ENCODE assay signal across 19 cellular contexts in genomic region chr7:130843703-130844102, GRCh38.
DNase-seq lines count a peak whose midpoint lies in the region; ATAC-seq, FAIRE-seq and TF ChIP-seq lines count a peak whose summit lies in the region.
"Had no signal": no experiment of that assay in that cellular context is flagged by ENCODE, and none has a peak within 500 bp of the region (broad histone marks: within the 10 kb centered on the region; RNA-seq: fewer than 3 reads in every experiment).

No MANE protein-coding gene starts in this region.

- intact Hi-C loops in HCT116 (cut with micrococcal nuclease) = loop anchor here (2.0 kb wide), 1 partner anchor 51 kb away; no protein-coding TSS in a partner anchor
- intact Hi-C loops in IMR-90 (cut with micrococcal nuclease) = no loop called here
- intact Hi-C loops in MCF 10A (cut with micrococcal nuclease) = no loop called here

- dilution Hi-C loops in IMR-90 (cut with HindIII; ENCODE audit: low sequenced_read_pairs, unreplicated experiment) = no loop called here

- H3K27ac Mint-ChIP-seq in stimulated activated effector memory CD8-positive, alpha-beta T cell treated with anti-CD3 and anti-CD28 coated beads, Interleukin-12 subunit alpha, Interleukin-12 subunit beta, amount 100 ng/mL, for 72 hours = peak overlapping the region; percentile 65
- no peak overlapping the region for H3K27ac Mint-ChIP-seq in MCF 10A (ENCODE audit: low read depth, unreplicated experiment)
- H3K27ac Mint-ChIP-seq: CD14-positive monocyte; CD8-positive, alpha-beta T cell; IgD-negative memory B cell had no signal

- H2BK5ac ChIP-seq in IMR-90 (ENCODE audit: low read depth, low read length, poor library complexity, severe bottlenecking) (peak overlapping the region; percentile 41), H1 (ENCODE audit: low read depth, low read length) (0 out of 2 replicates have a peak overlapping the region, but pooled peaks have one; percentile 22)

- no peak for DNase-seq in HCT116 (ENCODE audit: low read depth, low spot score)
- no peak for DNase-seq in IMR-90
- DNase-seq in H1 (ENCODE audit: low read depth in 1 of 2, low spot score in 2 of 2) = no peak
- no peak for DNase-seq in stimulated activated effector memory CD8-positive, alpha-beta T cell treated with anti-CD3 and anti-CD28 coated beads, Interleukin-12 subunit alpha, Interleukin-12 subunit beta, amount 100 ng/mL, for 72 hours (ENCODE audit: low spot score in 2 of 2)
- no peak for DNase-seq in MCF 10A (ENCODE audit: unreplicated experiment)
- DNase-seq: CD8-positive, alpha-beta T cell; COR-L47; DMS153; DMS79 treated with DMSO at 0.1 percent for 48 hours; EL had no signal

- H2AK5ac ChIP-seq in IMR-90 (ENCODE audit: low read depth, low read length) (peak overlapping the region; percentile 98), H1 (ENCODE audit: low read depth, low read length) (no peak overlapping the region)

- peak overlapping the region; percentile 93 for H2BK20ac ChIP-seq in IMR-90 (ENCODE audit: low read depth, low read length)
- no peak overlapping the region for H2BK20ac ChIP-seq in H1 (ENCODE audit: low read length)

- H4K8ac ChIP-seq in IMR-90 (ENCODE audit: low read depth in 2 of 2, low read length in 2 of 2) = peak overlapping the region; percentile 41 to 77; a peak in 3 of 4 replicates
- H4K8ac ChIP-seq in H1 (ENCODE audit: extremely low read depth, insufficient read depth, low read length) = peak overlapping the region; percentile 60; the same call in 1 of the 2 replicates

- no peak overlapping the region for H3K4me3 Mint-ChIP-seq in stimulated activated effector memory CD8-positive, alpha-beta T cell treated with anti-CD3 and anti-CD28 coated beads, Interleukin-12 subunit alpha, Interleukin-12 subunit beta, amount 100 ng/mL, for 72 hours
- no peak overlapping the region for H3K4me3 Mint-ChIP-seq in MCF 10A (ENCODE audit: unreplicated experiment)
- H3K4me3 Mint-ChIP-seq: CD14-positive monocyte; CD8-positive, alpha-beta T cell had no signal

- H3K36me3 ChIP-seq in HCT116 (ENCODE audit: control insufficient read depth in 1 of 2, insufficient read depth in 2 of 2, low read length in 2 of 2) (no peaks in the 10 kb centered on the region; a peak in 1 of 4 replicates), IMR-90 (ENCODE audit: control insufficient read depth, insufficient read depth, low read length) (no peaks in the 10 kb centered on the region), H1 (ENCODE audit: control insufficient read depth in 2 of 4, insufficient read depth in 4 of 4, low read length in 3 of 4) (no peaks in the 10 kb centered on the region)

- H3K4ac ChIP-seq in IMR-90 (ENCODE audit: low read depth, low read length) = peak overlapping the region; percentile 86
- no peak overlapping the region for H3K4ac ChIP-seq in H1 (replicated peaks; ENCODE audit: insufficient read length, low read depth, low read length)

- H2BK120ac ChIP-seq in IMR-90 (ENCODE audit: low read depth, low read length) (peak overlapping the region; percentile 92), H1 (replicated peaks; ENCODE audit: low read depth, low read length) (no peak overlapping the region)

- peak overlapping the region; percentile 26 for H2AK9ac ChIP-seq in IMR-90 (replicated peaks; ENCODE audit: low read depth, low read length, poor library complexity)

- H3K9ac ChIP-seq in HCT116 (ENCODE audit: low read length) (no peak overlapping the region), IMR-90 (ENCODE audit: low read depth, low read length) (no peak overlapping the region), H1 (replicated peaks in 1 of 4; ENCODE audit: extremely low read depth in 1 of 4, low read depth in 3 of 4, low read length in 3 of 4) (no peak overlapping the region)

- TF ChIP-seq POLR2A in HCT116 (IDR thresholded peaks at IDR 0.05; ENCODE audit: borderline replicate concordance, extremely low read depth, insufficient read depth, insufficient read length) (no peak), IMR-90 (IDR thresholded peaks at IDR 0.05; ENCODE audit: low read depth, low read length) (no peak), H1 (IDR thresholded peaks at IDR 0.05; ENCODE audit: control extremely low read depth in 1 of 2, low read depth in 2 of 2, low read length in 2 of 2) (no peak)

- H3K18ac ChIP-seq in IMR-90 (ENCODE audit: low read depth, low read length) (peak overlapping the region; percentile 27; the same call in 1 of the 2 replicates), H1 (ENCODE audit: extremely low read depth, low read length) (no peak overlapping the region)

- H3K4me2 ChIP-seq in HCT116 (ENCODE audit: low read length) (no peak overlapping the region), IMR-90 (ENCODE audit: low read depth, low read length) (no peak overlapping the region), H1 (ENCODE audit: insufficient read depth in 1 of 2, low read depth in 2 of 2, low read length in 2 of 2) (no peak overlapping the region)
- H3K4me2 ChIP-seq: A549 had no signal

- no peak for FAIRE-seq in H1 (lab: Jason Lieb, UNC)
- FAIRE-seq: A549, D721Med, G401.6, GM12892, GM19239, H54 had no signal

- in situ Hi-C loops in IMR-90 (cut with MboI; ENCODE audit: low sequenced_read_pairs) = no loop called here

- no peak overlapping the region for H2BK12ac ChIP-seq in H1 (ENCODE audit: low read depth, low read length)

- H3K4me3 ChIP-seq in HCT116 (replicated peaks in 1 of 2; ENCODE audit: low read depth in 1 of 2, low read length in 2 of 2) (no peak overlapping the region), IMR-90 (ENCODE audit: insufficient read depth, low read depth, low read length) (no peak overlapping the region), H1 (ENCODE audit: extremely low read depth in 1 of 4, insufficient read depth in 2 of 4, low read depth in 3 of 4, low read length in 4 of 4) (no peak overlapping the region)
- H3K4me3 ChIP-seq: A549 had no signal

- peak overlapping the region; percentile 43; the same call in 1 of the 2 replicates for H3K14ac ChIP-seq in IMR-90 (replicated peaks; ENCODE audit: low read depth, low read length)
- no peak overlapping the region for H3K14ac ChIP-seq in H1 (ENCODE audit: insufficient read length)

- CTCF ChIA-PET in HCT116 (lab: Charles Lee) (no interaction called here), IMR-90 (lab: Yijun Ruan, JAX) (no interaction called here), H1 (lab: Charles Lee; ENCODE audit: partially characterized antibody) (interaction anchor here (0.6 kb wide), 1 partner anchor 60 kb away, joined by 3 read pairs; no protein-coding TSS in a partner anchor), MCF 10A (lab: Yijun Ruan, JAX) (interaction anchor here (1.2 kb wide), 1 partner anchor 9 kb away, joined by 4 read pairs; no protein-coding TSS in a partner anchor)

- H3K9me3 Mint-ChIP-seq in stimulated activated effector memory CD8-positive, alpha-beta T cell treated with anti-CD3 and anti-CD28 coated beads, Interleukin-12 subunit alpha, Interleukin-12 subunit beta, amount 100 ng/mL, for 72 hours = no peaks in the 10 kb centered on the region
- no peaks in the 10 kb centered on the region for H3K9me3 Mint-ChIP-seq in MCF 10A (ENCODE audit: unreplicated experiment)
- H3K9me3 Mint-ChIP-seq: CD14-positive monocyte; CD8-positive, alpha-beta T cell had no signal

- RAD21 ChIA-PET in HCT116 (lab: Charles Lee; ENCODE audit: low non-redundant PET in 1 of 2, low total read pairs in 2 of 2, uncharacterized antibody in 2 of 2, unreplicated experiment in 2 of 2) = no interaction called here

- H2BK15ac ChIP-seq in IMR-90 (ENCODE audit: low read depth, low read length) = peak overlapping the region; percentile 98; the same call in 2 of the 3 replicates
- H2BK15ac ChIP-seq in H1 (ENCODE audit: low read length) = no peak overlapping the region

- no peaks in the 10 kb centered on the region for H3K23me2 ChIP-seq in H1 (ENCODE audit: low read depth, low read length)

- H3K4me1 Mint-ChIP-seq in stimulated activated effector memory CD8-positive, alpha-beta T cell treated with anti-CD3 and anti-CD28 coated beads, Interleukin-12 subunit alpha, Interleukin-12 subunit beta, amount 100 ng/mL, for 72 hours = peaks cover 21% of the 10 kb centered on the region
- H3K4me1 Mint-ChIP-seq in MCF 10A (ENCODE audit: insufficient read depth, unreplicated experiment) = peaks cover 44% of the 10 kb centered on the region

- peaks cover 54 to 96% of the 10 kb centered on the region in 2 experiments for H3K4me1 ChIP-seq in HCT116 (ENCODE audit: control insufficient read depth in 1 of 2, insufficient read depth in 2 of 2, low read length in 2 of 2)
- H3K4me1 ChIP-seq in IMR-90 (ENCODE audit: control insufficient read depth, insufficient read depth, low read length) = peaks cover 8% of the 10 kb centered on the region
- no peaks in the 10 kb centered on the region; a peak in 1 of 7 replicates for H3K4me1 ChIP-seq in H1 (replicated peaks in 1 of 4; ENCODE audit: control insufficient read depth in 3 of 4, insufficient read depth in 4 of 4, low read length in 3 of 4)

- H3K79me1 ChIP-seq in IMR-90 (ENCODE audit: low read depth in 1 of 2, low read length in 2 of 2) = peaks cover 3 to 45% of the 10 kb centered on the region in 2 experiments
- H3K79me1 ChIP-seq in H1 (ENCODE audit: low read depth, low read length) = no peaks in the 10 kb centered on the region

- 86% methylated on average over 1 of the region's 11 CpGs; no CpG with 5 or more reads in 1 of the 2 experiments for WGBS in IMR-90 (ENCODE audit: extremely low coverage in 2 of 2, insufficient read length in 1 of 2), 2 experiments
- 91% methylated on average over 11 of the region's 11 CpGs; no CpG with 5 or more reads in 1 of the 2 experiments for WGBS in H1 (ENCODE audit: extremely low coverage in 1 of 2, insufficient coverage in 1 of 2, insufficient read length in 1 of 2, insufficient replicate concordance in 2 of 2, low coverage in 1 of 2, low lambda C conversion rate in 2 of 2, missing lambda C conversion rate in 1 of 2), 2 experiments

- H3K9me2 ChIP-seq in HCT116 (ENCODE audit: insufficient read depth) = no peaks in the 10 kb centered on the region

- H3K9me3 ChIP-seq in HCT116 (ENCODE audit: control insufficient read depth in 1 of 2, insufficient read depth in 1 of 2, low read depth in 1 of 2, low read length in 2 of 2) (no peaks in the 10 kb centered on the region), IMR-90 (ENCODE audit: control insufficient read depth, insufficient read depth, low read length) (no peaks in the 10 kb centered on the region), H1 (ENCODE audit: insufficient read depth in 2 of 2, low read depth in 1 of 2, low read length in 1 of 2) (no peaks in the 10 kb centered on the region)
- H3K9me3 ChIP-seq: A549 had no signal

- H3K27ac ChIP-seq in HCT116 (ENCODE audit: low read depth, low read length) (peak overlapping the region; percentile 94), IMR-90 (ENCODE audit: insufficient read depth, low read length) (no peak overlapping the region), H1 (ENCODE audit: low read depth, low read length) (no peak overlapping the region)

- peaks cover 17% of the 10 kb centered on the region for H3K9me1 ChIP-seq in IMR-90 (ENCODE audit: insufficient read depth, low read length)

- TF ChIP-seq CTCF in HCT116 (IDR thresholded peaks at IDR 0.05 in 2 of 3, conservative IDR thresholded peaks at IDR 0.05 in 1 of 3; ENCODE audit: borderline replicate concordance in 1 of 3, insufficient read depth in 1 of 3, low read depth in 2 of 3, low read length in 2 of 3) (no peak), IMR-90 (conservative IDR thresholded peaks at IDR 0.05; ENCODE audit: low read depth, low read length) (no peak), H1 (IDR thresholded peaks at IDR 0.05; ENCODE audit: control extremely low read depth in 1 of 3, insufficient read depth in 1 of 3, low read depth in 1 of 3, low read length in 3 of 3) (no peak), MCF 10A (IDR thresholded peaks at IDR 0.05; ENCODE audit: unreplicated experiment) (no peak)

- no peaks in the 10 kb centered on the region for H3K27me3 ChIP-seq in HCT116 (ENCODE audit: insufficient read depth, low read length)
- no peaks in the 10 kb centered on the region for H3K27me3 ChIP-seq in IMR-90 (ENCODE audit: control insufficient read depth, insufficient read depth, low read length)
- no peaks in the 10 kb centered on the region for H3K27me3 ChIP-seq in H1 (replicated peaks in 1 of 4; ENCODE audit: control insufficient read depth in 3 of 4, extremely low read depth in 1 of 4, insufficient read depth in 3 of 4, low read length in 3 of 4)

- peaks cover 11% of the 10 kb centered on the region for H3K36me3 Mint-ChIP-seq in stimulated activated effector memory CD8-positive, alpha-beta T cell treated with anti-CD3 and anti-CD28 coated beads, Interleukin-12 subunit alpha, Interleukin-12 subunit beta, amount 100 ng/mL, for 72 hours
- no peaks in the 10 kb centered on the region for H3K36me3 Mint-ChIP-seq in MCF 10A (ENCODE audit: insufficient read depth, unreplicated experiment)
- H3K36me3 Mint-ChIP-seq: CD14-positive monocyte; CD8-positive, alpha-beta T cell; IgD-negative memory B cell had no signal

- no peak overlapping the region for H2AFZ ChIP-seq in HCT116 (ENCODE audit: low read depth, low read length, poor library complexity, severe bottlenecking)
- peak overlapping the region; percentile 38 for H2AFZ ChIP-seq in IMR-90 (replicated peaks; ENCODE audit: low read length, poor library complexity)
- H2AFZ ChIP-seq in H1 (ENCODE audit: low read length) = peak overlapping the region; percentile 82; the same call in 1 of the 2 replicates

- POLR2A ChIA-PET in HCT116 (lab: Charles Lee) (no interaction called here), IMR-90 (lab: Charles Lee; ENCODE audit: unreplicated experiment) (no interaction called here), H1 (lab: Charles Lee; ENCODE audit: partially characterized antibody) (no interaction called here), MCF 10A (lab: Yijun Ruan, JAX) (interaction anchor here (0.6 to 1.5 kb wide), 2 partner anchors 24 to 90 kb away, joined by 4 to 7 read pairs; no protein-coding TSS in a partner anchor)

- no peaks in the 10 kb centered on the region for H3K27me3 Mint-ChIP-seq in MCF 10A (ENCODE audit: insufficient read depth, unreplicated experiment)

- H4K5ac ChIP-seq in IMR-90 (ENCODE audit: low read depth, low read length) = peak overlapping the region; percentile 44; the same call in 1 of the 2 replicates
- H4K5ac ChIP-seq in H1 (ENCODE audit: insufficient read length, low read depth, low read length) = no peak overlapping the region

- TF ChIP-seq EP300 in H1 (IDR thresholded peaks at IDR 0.05; ENCODE audit: borderline replicate concordance in 1 of 2, low read depth in 2 of 2, low read length in 2 of 2) = no peak

- H3K23ac ChIP-seq in IMR-90 (ENCODE audit: low read depth, low read length) = peak overlapping the region; percentile 65; the same call in 1 of the 2 replicates
- H3K23ac ChIP-seq in H1 (ENCODE audit: insufficient read length) = no peak overlapping the region

- BruUV-seq in HCT116 (replicated peaks; lab: Mats Ljungman, UMichigan) (no TSS peak), IMR-90 (replicated peaks; lab: Mats Ljungman, UMichigan) (no TSS peak), MCF 10A (replicated peaks; lab: Mats Ljungman, UMichigan) (no TSS peak)

- no peak for TF ChIP-seq RAD21 in HCT116 (IDR thresholded peaks at IDR 0.05; ENCODE audit: low read depth)
- no peak for TF ChIP-seq RAD21 in IMR-90 (IDR thresholded peaks at IDR 0.05; ENCODE audit: low read length)
- no peak for TF ChIP-seq RAD21 in H1 (IDR thresholded peaks at IDR 0.05 in 1 of 2, conservative IDR thresholded peaks at IDR 0.05 in 1 of 2; ENCODE audit: low read depth in 2 of 2, low read length in 2 of 2)

- H4K20me1 ChIP-seq in HCT116 (ENCODE audit: insufficient read depth) (no peaks in the 10 kb centered on the region), IMR-90 (ENCODE audit: insufficient read depth, low read length) (no peaks in the 10 kb centered on the region), H1 (replicated peaks in 1 of 2; ENCODE audit: control insufficient read depth in 1 of 2, insufficient read depth in 2 of 2, low read length in 2 of 2) (no peaks in the 10 kb centered on the region)

- H3K79me2 ChIP-seq in HCT116 (ENCODE audit: insufficient read depth, low read length) = no peaks in the 10 kb centered on the region; the same call in 1 of the 2 replicates
- no peaks in the 10 kb centered on the region for H3K79me2 ChIP-seq in H1 (ENCODE audit: control insufficient read depth in 1 of 2, insufficient read depth in 2 of 2, low read length in 2 of 2)

- H4K91ac ChIP-seq in IMR-90 (ENCODE audit: insufficient read depth, low read depth, low read length) = peak overlapping the region; percentile 75
- no peak overlapping the region for H4K91ac ChIP-seq in H1 (replicated peaks; ENCODE audit: insufficient read length, low read length)

- H3K56ac ChIP-seq in IMR-90 (ENCODE audit: extremely low read depth, insufficient read depth, low read length) (no peak overlapping the region), H1 (replicated peaks; ENCODE audit: insufficient read length, low read depth, low read length) (no peak overlapping the region)

- ATAC-seq in HCT116 (no peak), IMR-90 (ENCODE audit: low read depth) (no peak), GM21723 (IDR thresholded peaks at IDR 0.05; ENCODE audit: unreplicated experiment) (no peak)
- ATAC-seq in stimulated activated effector memory CD8-positive, alpha-beta T cell treated with anti-CD3 and anti-CD28 coated beads, Interleukin-12 subunit alpha, Interleukin-12 subunit beta, amount 100 ng/mL, for 72 hours = no peak
- ATAC-seq: A549; CD8-positive, alpha-beta T cell had no signal

Comparison
In these comparisons a context has a peak if more than half of its experiments do, and no peak if none do; other contexts are left out.
1. CTCF ChIA-PET loops: an anchor here in H1 (0.6 kb wide) and MCF 10A (1.2 kb wide); none called in HCT116 and IMR-90.